17 cellular contexts compared by ENCODE assay signal in genomic region chr4:68748181-68748981, GRCh38.
DNase-seq lines count a peak whose midpoint lies in the region; ATAC-seq, FAIRE-seq and TF ChIP-seq lines count a peak whose summit lies in the region.
"Had no signal": no experiment of that assay in that cellular context is flagged by ENCODE, and none has a peak within 500 bp of the region (broad histone marks: within the 10 kb centered on the region; RNA-seq: fewer than 3 reads in every experiment).

No MANE protein-coding gene starts in this region.

- H3K4me3 ChIP-seq in BLaER1 (no peak overlapping the region), keratinocyte (ENCODE audit: control insufficient read depth in 2 of 3, extremely low read depth in 1 of 3, insufficient read depth in 2 of 3, low read depth in 1 of 3, low read length in 3 of 3) (no peak overlapping the region), sigmoid colon (no peak overlapping the region)
- H3K4me3 ChIP-seq: GM23248 had no signal

- H3K9ac ChIP-seq in BLaER1 (no peak overlapping the region), keratinocyte (ENCODE audit: control insufficient read depth, extremely low read depth, insufficient read depth, low read length) (no peak overlapping the region)
- H3K9ac ChIP-seq: GM23248, SK-N-SH had no signal

- H3K79me2 ChIP-seq in keratinocyte (ENCODE audit: control insufficient read depth, insufficient read depth, low read length), result no peaks in the 10 kb centered on the region

- H3K4me1 Mint-ChIP-seq in natural killer cell treated with Interleukin-12 subunit alpha and Interleukin-12 subunit beta and Interleukin-15 and Interleukin-18, amount 100 ng/mL, for 72 hours (ENCODE audit: low read depth in 2 of 2), result no peaks in the 10 kb centered on the region

- intact Hi-C loops in sigmoid colon (cut with DNase I), result no loop called here

- no peak for TF ChIP-seq CTCF in keratinocyte (optimal IDR thresholded peaks at IDR 0.05 in 1 of 3, IDR thresholded peaks at IDR 0.05 in 1 of 3, conservative IDR thresholded peaks at IDR 0.05 in 1 of 3; ENCODE audit: extremely low read depth in 1 of 3, insufficient read depth in 2 of 3, low read length in 3 of 3)
- no peak for TF ChIP-seq CTCF in sigmoid colon (IDR thresholded peaks at IDR 0.05)

- peaks cover 2% of the 10 kb centered on the region for H3K36me3 Mint-ChIP-seq in natural killer cell treated with Interleukin-12 subunit alpha and Interleukin-12 subunit beta and Interleukin-15 and Interleukin-18, amount 100 ng/mL, for 72 hours

- WGBS in sigmoid colon, 2 donors, result 18 to 48% methylated on average over 8 of the region's 8 CpGs

- no peak overlapping the region for H3K27ac Mint-ChIP-seq in natural killer cell treated with Interleukin-12 subunit alpha and Interleukin-12 subunit beta and Interleukin-15 and Interleukin-18, amount 100 ng/mL, for 72 hours

- H4K20me1 ChIP-seq in BLaER1 (no peaks in the 10 kb centered on the region), keratinocyte (ENCODE audit: control insufficient read depth, extremely low read depth, insufficient read depth, low read length) (no peaks in the 10 kb centered on the region)

- H3K9me3 Mint-ChIP-seq in natural killer cell treated with Interleukin-12 subunit alpha and Interleukin-12 subunit beta and Interleukin-15 and Interleukin-18, amount 100 ng/mL, for 72 hours, result peaks cover 13% of the 10 kb centered on the region

- peaks cover 24% of the 10 kb centered on the region for H3K4me1 ChIP-seq in BLaER1
- no peaks in the 10 kb centered on the region for H3K4me1 ChIP-seq in keratinocyte (ENCODE audit: control insufficient read depth, extremely low read depth, insufficient read depth, low read length)
- no peaks in the 10 kb centered on the region for H3K4me1 ChIP-seq in sigmoid colon

- H3K9me3 ChIP-seq in BLaER1 (no peaks in the 10 kb centered on the region; the same call in 1 of the 2 replicates), keratinocyte (ENCODE audit: control insufficient read depth, low read depth, low read length) (no peaks in the 10 kb centered on the region), sigmoid colon (no peaks in the 10 kb centered on the region)
- H3K9me3 ChIP-seq: SK-N-SH had no signal

- dilution Hi-C loops in keratinocyte (cut with MboI; ENCODE audit: extremely low pct_ligation_motif_present, low sequenced_read_pairs), result no loop called here

- no peaks in the 10 kb centered on the region for H3K27me3 Mint-ChIP-seq in natural killer cell treated with Interleukin-12 subunit alpha and Interleukin-12 subunit beta and Interleukin-15 and Interleukin-18, amount 100 ng/mL, for 72 hours

- TF ChIP-seq EP300 in sigmoid colon (IDR thresholded peaks at IDR 0.05), result no peak

- H3K9me1 ChIP-seq in keratinocyte (ENCODE audit: control insufficient read depth, extremely low read depth, insufficient read depth, low read length), result no peaks in the 10 kb centered on the region

- no peak overlapping the region for H3K4me3 Mint-ChIP-seq in natural killer cell treated with Interleukin-12 subunit alpha and Interleukin-12 subunit beta and Interleukin-15 and Interleukin-18, amount 100 ng/mL, for 72 hours

- peak overlapping the region; percentile 37; the same call in 1 of the 2 replicates for H3K27ac ChIP-seq in BLaER1
- H3K27ac ChIP-seq in keratinocyte (ENCODE audit: control insufficient read depth, insufficient read depth, low read length), result no peak overlapping the region
- no peak overlapping the region for H3K27ac ChIP-seq in sigmoid colon
- H3K27ac ChIP-seq: GM23248 had no signal

- H3K27me3 ChIP-seq in BLaER1 (no peaks in the 10 kb centered on the region), keratinocyte (ENCODE audit: control insufficient read depth, extremely low read depth, insufficient read depth, low read length) (no peaks in the 10 kb centered on the region), sigmoid colon (no peaks in the 10 kb centered on the region)

- no peak overlapping the region for H2AFZ ChIP-seq in keratinocyte (ENCODE audit: control insufficient read depth, low read length)
- H2AFZ ChIP-seq: GM23248 had no signal

- H3K4me2 ChIP-seq in BLaER1 (peak overlapping the region; percentile 59), keratinocyte (ENCODE audit: control insufficient read depth, extremely low read depth, insufficient read depth, low read depth, low read length) (no peak overlapping the region)
- H3K4me2 ChIP-seq: SK-N-SH had no signal

- TF ChIP-seq POLR2A in sigmoid colon (IDR thresholded peaks at IDR 0.05), result no peak

- no peaks in the 10 kb centered on the region for H3K36me3 ChIP-seq in BLaER1
- no peaks in the 10 kb centered on the region for H3K36me3 ChIP-seq in keratinocyte (ENCODE audit: control insufficient read depth in 2 of 2, extremely low read depth in 1 of 2, insufficient read depth in 2 of 2, low read length in 2 of 2)
- H3K36me3 ChIP-seq in sigmoid colon, result no peaks in the 10 kb centered on the region

- peak; percentile 9 for FAIRE-seq in keratinocyte (lab: Jason Lieb, UNC)

- peak; percentile 51 for ATAC-seq in HG03060 (IDR thresholded peaks at IDR 0.05; ENCODE audit: low read depth, unreplicated experiment)
- no peak for ATAC-seq in HG03280 (IDR thresholded peaks at IDR 0.05; ENCODE audit: unreplicated experiment)
- ATAC-seq in natural killer cell treated with Interleukin-12 subunit alpha and Interleukin-12 subunit beta and Interleukin-15 and Interleukin-18, amount 100 ng/mL, for 72 hours, result no peak
- ATAC-seq: activated CD4-positive, CD25-positive, alpha-beta regulatory T cell treated with anti-CD3 and anti-CD28 coated beads, Interleukin-2, amount 50 U/mL, for 24 hours had no signal

- peak; percentile 6 for DNase-seq in SW480 (ENCODE audit: low spot score)
- peak; percentile 35 for DNase-seq in keratinocyte (ENCODE audit: low read depth, low spot score)
- DNase-seq in natural killer cell treated with Interleukin-12 subunit alpha and Interleukin-12 subunit beta and Interleukin-15 and Interleukin-18, amount 100 ng/mL, for 72 hours (ENCODE audit: low spot score), result no peak
- no peak for DNase-seq in sigmoid colon
- DNase-seq in effector CD8-positive, alpha-beta T cell (lab: John Stamatoyannopoulos, UW), result no peak
- DNase-seq: activated T-cell treated with anti-CD3 and anti-CD28 coated beads, Interleukin-2, amount 50 U/mL, for 1 hour; amniotic stem cell; DMS153; GM23248; KG1; NCI-H187; SK-N-SH; stimulated activated CD8-positive, alpha-beta memory T cell treated with anti-CD3 and anti-CD28 coated beads, Interleukin-4, amount 100 ng/mL, for 48 hours had no signal

Comparison
In these comparisons a context has a peak if more than half of its experiments do, and no peak if none do; other contexts are left out.
1. DNase-seq: peak in SW480 (single experiment) and keratinocyte (single experiment); none in natural killer cell treated with Interleukin-12 subunit alpha and Interleukin-12 subunit beta and Interleukin-15 and Interleukin-18, amount 100 ng/mL, for 72 hours (single experiment), sigmoid colon (single experiment) and effector CD8-positive, alpha-beta T cell (single experiment).